In genomic region chr1:7174980-7175379, GRCh38 we compare ENCODE assay signal across 32 cellular contexts.
"Had no signal": no experiment of that assay in that cellular context is flagged by ENCODE, and none has a peak within 500 bp of the region (broad histone marks: within the 10 kb centered on the region; RNA-seq: fewer than 3 reads in every experiment).

No MANE protein-coding gene starts in this region.

- H3K27ac ChIP-seq: ovary, parathyroid adenoma, psoas muscle, right lobe of liver, sigmoid colon, spleen, suprapubic skin, testis, tibial artery, transverse colon, upper lobe of right lung, uterus had no signal

- H3K9ac ChIP-seq: parathyroid adenoma had no signal

- H3K27me3 ChIP-seq: ovary, right lobe of liver, testis, transverse colon, uterus had no signal

- H3K4me3 ChIP-seq: ovary, psoas muscle, right lobe of liver, sigmoid colon, smooth muscle cell, spleen, suprapubic skin, testis, tibial artery, transverse colon, upper lobe of right lung, uterus had no signal

- H3K4me3 Mint-ChIP-seq: naive B cell; naive thymus-derived CD8-positive, alpha-beta T cell; natural killer cell treated with Interleukin-12 subunit alpha and Interleukin-12 subunit beta and Interleukin-15 and Interleukin-18, amount 100 ng/mL, for 72 hours; nephron progenitor cell; neural crest cell; stimulated activated memory B cell treated with anti-CD40 and anti-IgM and Interleukin-4, amounts not matched to agents 10 μg/mL and 1 μg/mL and 100 μg/mL, for 72 hours; stimulated activated naive CD8-positive, alpha-beta T cell treated with anti-CD3 and anti-CD28 coated beads, Interleukin-15, amount 100 ng/mL, for 72 hours; type B pancreatic cell had no signal

- H3K4me1 Mint-ChIP-seq: stimulated activated memory B cell treated with anti-CD40 and anti-IgM and Interleukin-4, amounts not matched to agents 10 μg/mL and 1 μg/mL and 100 μg/mL, for 72 hours had no signal

- ATAC-seq: naive thymus-derived CD8-positive, alpha-beta T cell; natural killer cell treated with Interleukin-12 subunit alpha and Interleukin-12 subunit beta and Interleukin-15 and Interleukin-18, amount 100 ng/mL, for 72 hours; psoas muscle; right cardiac atrium; right lobe of liver; stimulated activated memory B cell treated with anti-CD40 and anti-IgM and Interleukin-4, amounts not matched to agents 10 μg/mL and 1 μg/mL and 100 μg/mL, for 72 hours; stimulated activated naive CD8-positive, alpha-beta T cell treated with anti-CD3 and anti-CD28 coated beads, Interleukin-15, amount 100 ng/mL, for 72 hours; stimulated activated naive CD8-positive, alpha-beta T cell treated with anti-CD3 and anti-CD28 coated beads, Interleukin-15, Interleukin-2, amounts not matched to agents 100 U/mL and 50 U/mL, for 24 hours; upper lobe of right lung had no signal

- H3K4me2 ChIP-seq: smooth muscle cell had no signal

- H3K27ac Mint-ChIP-seq: naive B cell; natural killer cell treated with Interleukin-12 subunit alpha and Interleukin-12 subunit beta and Interleukin-15 and Interleukin-18, amount 100 ng/mL, for 72 hours; nephron progenitor cell; progenitor cell of endocrine pancreas; stimulated activated memory B cell treated with anti-CD40 and anti-IgM and Interleukin-4, amounts not matched to agents 10 μg/mL and 1 μg/mL and 100 μg/mL, for 72 hours; stimulated activated naive CD8-positive, alpha-beta T cell treated with anti-CD3 and anti-CD28 coated beads, Interleukin-15, amount 100 ng/mL, for 72 hours; type B pancreatic cell had no signal

- H3K79me2 ChIP-seq: parathyroid adenoma had no signal

- H2AFZ ChIP-seq: parathyroid adenoma had no signal

- H3K4me1 ChIP-seq: parathyroid adenoma, psoas muscle, right lobe of liver, sigmoid colon, spleen, suprapubic skin, testis, transverse colon, upper lobe of right lung, uterus had no signal

- H3K36me3 Mint-ChIP-seq: stimulated activated memory B cell treated with anti-CD40 and anti-IgM and Interleukin-4, amounts not matched to agents 10 μg/mL and 1 μg/mL and 100 μg/mL, for 72 hours; type B pancreatic cell had no signal

- H3K9me3 ChIP-seq: ovary, psoas muscle, right lobe of liver, sigmoid colon, suprapubic skin, testis, tibial artery, transverse colon, uterus had no signal

- H3K36me3 ChIP-seq: ovary, right lobe of liver, sigmoid colon, spleen, suprapubic skin, tibial artery, transverse colon, upper lobe of right lung, uterus had no signal

- H3K9me3 Mint-ChIP-seq: natural killer cell treated with Interleukin-12 subunit alpha and Interleukin-12 subunit beta and Interleukin-15 and Interleukin-18, amount 100 ng/mL, for 72 hours had no signal

- DNase-seq: naive B cell; naive thymus-derived CD8-positive, alpha-beta T cell; nephron progenitor cell; occipital lobe; ovary; psoas muscle; right cardiac atrium; right lobe of liver; sigmoid colon; spleen; stimulated activated CD4-positive, alpha-beta T cell treated with anti-CD3 and anti-CD28 coated beads, Interleukin-12 subunit alpha, Interleukin-12 subunit beta, amount 100 ng/mL, for 4 hours; stimulated activated CD4-positive, alpha-beta T cell treated with anti-CD3 and anti-CD28 coated beads, Interleukin-1b, Interleukin-23, amount 100 ng/mL, for 48 hours; stimulated activated CD4-positive, alpha-beta T cell treated with anti-CD3 and anti-CD28 coated beads, Interleukin-4, amount 100 ng/mL, for 1 hour; stimulated activated CD4-positive, alpha-beta T cell treated with anti-CD3 and anti-CD28 coated beads, Interleukin-4, amount 100 ng/mL, for 4 hours; stimulated activated CD8-positive, alpha-beta memory T cell treated with anti-CD3 and anti-CD28 coated beads, Interleukin-4, amount 100 ng/mL, for 48 hours; stimulated activated naive CD4-positive, alpha-beta T cell; stimulated activated naive CD8-positive, alpha-beta T cell treated with anti-CD3 and anti-CD28 coated beads, Interleukin-15, amount 100 ng/mL, for 72 hours; stimulated activated naive CD8-positive, alpha-beta T cell treated with anti-CD3 and anti-CD28 coated beads, Interleukin-15, Interleukin-2, amounts not matched to agents 100 U/mL and 50 U/mL, for 24 hours; substantia nigra; testis; tibial artery; transverse colon; upper lobe of right lung; uterus had no signal
